Comparison of ENCODE assay signal across 28 cellular contexts in the genomic region with DNA sequence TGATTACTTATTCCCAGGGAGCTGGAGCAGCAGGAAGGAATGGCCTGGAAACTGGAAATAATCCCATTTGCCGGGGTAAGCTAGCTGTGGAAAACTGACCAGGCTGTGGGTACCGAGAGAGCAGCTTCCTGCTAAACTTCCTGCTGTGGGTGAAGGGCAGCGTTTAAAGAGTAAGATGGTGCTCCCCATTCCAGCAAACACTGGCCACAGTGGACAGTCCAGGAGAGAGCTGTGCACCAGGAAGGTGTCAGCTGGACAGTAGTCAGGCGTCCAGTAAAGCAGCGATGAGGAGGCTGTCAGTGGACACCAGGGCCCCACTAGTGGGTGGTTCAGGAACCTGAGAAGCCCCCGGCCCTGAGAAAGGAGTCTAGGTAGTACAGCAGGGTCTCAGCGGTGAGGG.
"Had no signal": no experiment of that assay in that cellular context is flagged by ENCODE, and none has a peak within 500 bp of the region (broad histone marks: within the 10 kb centered on the region; RNA-seq: fewer than 3 reads in every experiment).

No MANE protein-coding gene starts in this region.

- ATAC-seq: esophagus mucosa; foreskin keratinocyte; gastroesophageal sphincter; heart left ventricle; left cardiac atrium; left lung; naive thymus-derived CD4-positive, alpha-beta T cell; psoas muscle; right cardiac atrium; stimulated activated naive CD8-positive, alpha-beta T cell treated with anti-CD3 and anti-CD28 coated beads, Interleukin-15, amount 100 ng/mL, for 72 hours had no signal

- H3K27ac Mint-ChIP-seq: endodermal cell; naive thymus-derived CD4-positive, alpha-beta T cell; stimulated activated naive CD8-positive, alpha-beta T cell treated with anti-CD3 and anti-CD28 coated beads, Interleukin-15, amount 100 ng/mL, for 72 hours had no signal

- H3K4me3 Mint-ChIP-seq: endodermal cell; naive thymus-derived CD4-positive, alpha-beta T cell; neural crest cell; stimulated activated naive CD8-positive, alpha-beta T cell treated with anti-CD3 and anti-CD28 coated beads, Interleukin-15, amount 100 ng/mL, for 72 hours had no signal

- H3K9me3 Mint-ChIP-seq: neural crest cell had no signal

- FAIRE-seq: colon, islet of Langerhans had no signal

- H3K4me2 ChIP-seq: hepatocyte had no signal

- H3K36me3 ChIP-seq: gastroesophageal sphincter, suprapubic skin, transverse colon, vagina had no signal

- H3K9ac ChIP-seq: parathyroid adenoma had no signal

- H3K9me3 ChIP-seq: gastroesophageal sphincter, left lung, psoas muscle, suprapubic skin, transverse colon, vagina had no signal

- DNase-seq: effector CD8-positive, alpha-beta T cell; endodermal cell; foreskin keratinocyte; heart left ventricle; left cardiac atrium; left lung; mesenchymal stem cell; midbrain; naive thymus-derived CD4-positive, alpha-beta T cell; psoas muscle; right cardiac atrium; stimulated activated CD4-positive, alpha-beta T cell treated with anti-CD3 and anti-CD28 coated beads, Interleukin-15, amount 100 ng/mL, for 24 hours; stimulated activated CD4-positive, alpha-beta T cell treated with anti-CD3 and anti-CD28 coated beads, Interleukin-4, amount 100 ng/mL, for 1 hour; stimulated activated CD8-positive, alpha-beta memory T cell treated with anti-CD3 and anti-CD28 coated beads, Interleukin-4, amount 100 ng/mL, for 48 hours; stimulated activated naive CD4-positive, alpha-beta T cell; stimulated activated naive CD8-positive, alpha-beta T cell treated with anti-CD3 and anti-CD28 coated beads, Interleukin-15, amount 100 ng/mL, for 72 hours; transverse colon had no signal

- H3K4me1 ChIP-seq: gastroesophageal sphincter, parathyroid adenoma, psoas muscle, suprapubic skin, vagina had no signal

- H3K79me2 ChIP-seq: hepatocyte, parathyroid adenoma had no signal

- H3K4me3 ChIP-seq: gastroesophageal sphincter, heart left ventricle, hepatocyte, left lung, psoas muscle, skin epidermis, suprapubic skin, transverse colon, vagina had no signal

- H3K27me3 Mint-ChIP-seq: stimulated activated naive CD8-positive, alpha-beta T cell treated with anti-CD3 and anti-CD28 coated beads, Interleukin-15, amount 100 ng/mL, for 72 hours had no signal

- H3K27me3 ChIP-seq: foreskin keratinocyte, gastroesophageal sphincter, heart left ventricle, hepatocyte, left lung, suprapubic skin, transverse colon, vagina had no signal

- H3K4me1 Mint-ChIP-seq: neural crest cell had no signal

- H2AFZ ChIP-seq: hepatocyte, parathyroid adenoma had no signal

- H3K27ac ChIP-seq: epithelial cell of prostate, foreskin keratinocyte, gastroesophageal sphincter, heart left ventricle, hepatocyte, parathyroid adenoma, psoas muscle, skin epidermis, suprapubic skin, transverse colon, vagina had no signal
